ENCODE assay signal across 23 cellular contexts in genomic region chr10:71502221-71502620, GRCh38.
"Had no signal": no experiment of that assay in that cellular context is flagged by ENCODE, and none has a peak within 500 bp of the region (broad histone marks: within the 10 kb centered on the region; RNA-seq: fewer than 3 reads in every experiment).

No MANE protein-coding gene starts in this region.

- H3K4me3 ChIP-seq: colonic mucosa, gastrocnemius medialis, lung, pancreas, right lobe of liver, thoracic aorta, tibial nerve, upper lobe of left lung had no signal

- DNase-seq: colonic mucosa; effector CD8-positive, alpha-beta T cell; endodermal cell; foreskin fibroblast; gastrocnemius medialis; head of caudate nucleus; natural killer cell; pancreas; right lobe of liver; small intestine; stimulated activated CD4-positive, alpha-beta T cell treated with anti-CD3 and anti-CD28 coated beads, Interleukin-15, amount 100 ng/mL, for 24 hours; stimulated activated CD4-positive, alpha-beta T cell treated with anti-CD3 and anti-CD28 coated beads, Interleukin-2, amount 100 ng/mL, for 48 hours; stimulated activated naive B cell treated with anti-CD40 and anti-IgM and Interleukin-4, amounts not matched to agents 10 μg/mL and 1 μg/mL and 100 μg/mL, for 72 hours; upper lobe of left lung had no signal

- H3K27ac Mint-ChIP-seq: dendritic cell treated with granulocyte-macrophage colony-stimulating factor and Interleukin-4, amounts not matched to agents 40 ng/mL and 50 ng/mL, for 4 days; endodermal cell; memory B cell; natural killer cell; progenitor cell of endocrine pancreas; stimulated activated naive B cell treated with anti-CD40 and anti-IgM and Interleukin-4, amounts not matched to agents 10 μg/mL and 1 μg/mL and 100 μg/mL, for 72 hours; stimulated activated naive CD8-positive, alpha-beta T cell treated with anti-CD3 and anti-CD28 coated beads, Interleukin-15, Interleukin-2, amounts not matched to agents 100 ng/mL and 50 ng/mL, for 24 hours had no signal

- H3K9me3 Mint-ChIP-seq: dendritic cell treated with granulocyte-macrophage colony-stimulating factor and Interleukin-4, amounts not matched to agents 40 ng/mL and 50 ng/mL, for 4 days; endodermal cell; memory B cell; natural killer cell; stimulated activated naive B cell treated with anti-CD40 and anti-IgM and Interleukin-4, amounts not matched to agents 10 μg/mL and 1 μg/mL and 100 μg/mL, for 72 hours; stimulated activated naive CD8-positive, alpha-beta T cell treated with anti-CD3 and anti-CD28 coated beads, Interleukin-15, Interleukin-2, amounts not matched to agents 100 ng/mL and 50 ng/mL, for 24 hours had no signal

- H3K9me3 ChIP-seq: colonic mucosa, gastrocnemius medialis, neutrophil, pancreas, right lobe of liver, thoracic aorta, tibial nerve, upper lobe of left lung had no signal

- H3K27me3 ChIP-seq: colonic mucosa, gastrocnemius medialis, neutrophil, pancreas, right lobe of liver, tibial nerve, upper lobe of left lung had no signal

- H3K36me3 ChIP-seq: colonic mucosa, gastrocnemius medialis, neutrophil, pancreas, right lobe of liver, thoracic aorta, tibial nerve, upper lobe of left lung had no signal

- H3K4me3 Mint-ChIP-seq: dendritic cell treated with granulocyte-macrophage colony-stimulating factor and Interleukin-4, amounts not matched to agents 40 ng/mL and 50 ng/mL, for 4 days; endodermal cell; memory B cell; natural killer cell; stimulated activated naive B cell treated with anti-CD40 and anti-IgM and Interleukin-4, amounts not matched to agents 10 μg/mL and 1 μg/mL and 100 μg/mL, for 72 hours; stimulated activated naive CD8-positive, alpha-beta T cell treated with anti-CD3 and anti-CD28 coated beads, Interleukin-15, Interleukin-2, amounts not matched to agents 100 ng/mL and 50 ng/mL, for 24 hours had no signal

- H3K4me1 Mint-ChIP-seq: natural killer cell; stimulated activated naive B cell treated with anti-CD40 and anti-IgM and Interleukin-4, amounts not matched to agents 10 μg/mL and 1 μg/mL and 100 μg/mL, for 72 hours had no signal

- H3K27ac ChIP-seq: colonic mucosa, epithelial cell of prostate, gastrocnemius medialis, neutrophil, pancreas, right lobe of liver, thoracic aorta, tibial nerve, upper lobe of left lung had no signal

- H3K36me3 Mint-ChIP-seq: memory B cell; natural killer cell; stimulated activated naive B cell treated with anti-CD40 and anti-IgM and Interleukin-4, amounts not matched to agents 10 μg/mL and 1 μg/mL and 100 μg/mL, for 72 hours had no signal
